ENCODE assay signal across 1 cellular context in genomic region chr16:15642557-15643452, GRCh38.
A peak's percentile ranks its signal among the peaks of the same experiment; 100 is the strongest.
TF ChIP-seq lines count a peak whose summit lies in the region.

Gene MARF1, minus strand, starts transcription at chr16:15643154. Its CDS starts 3,921 bp downstream, at chr16:15639233.

TF ChIP-seq in HepG2, 621 proteins besides CTCF, POLR2A, EP300 and RAD21 (continued from another document and continues in another):
- TF ChIP-seq ADNP (CRISPR knock-in tag; IDR thresholded peaks at IDR 0.05): no peak
- no peak for TF ChIP-seq PCBP2 (optimal IDR thresholded peaks at IDR 0.05; ENCODE audit: low read depth, low read length, poor library complexity, severe bottlenecking)
- peak; percentile 60; the same call in 1 of the 2 replicates for TF ChIP-seq CEBPB (IDR thresholded peaks at IDR 0.05; ENCODE audit: borderline replicate concordance, low read depth, low read length)
- TF ChIP-seq ZNF674 (CRISPR knock-in tag; IDR thresholded peaks at IDR 0.05; ENCODE audit: low read depth): 0 out of 2 replicates have a peak, but pooled peaks have one; percentile 50
- TF ChIP-seq THAP11 (CRISPR knock-in tag; IDR thresholded peaks at IDR 0.05): peak; percentile 92
- no peak; the same call in none of the 2 replicates for TF ChIP-seq ZNF136 (CRISPR knock-in tag; IDR thresholded peaks at IDR 0.05; ENCODE audit: low read depth)
- 0 out of 2 replicates have a peak, but pooled peaks have one; percentile 17 for TF ChIP-seq RFX5 (IDR thresholded peaks at IDR 0.05; ENCODE audit: low read depth, low read length)
- 0 out of 2 replicates have a peak, but pooled peaks have one; percentile 34 for TF ChIP-seq ZNF709 (CRISPR knock-in tag; IDR thresholded peaks at IDR 0.05)
- peak; percentile 86 for TF ChIP-seq PHF20 (CRISPR knock-in tag; IDR thresholded peaks at IDR 0.05)
- TF ChIP-seq DR1 (CRISPR knock-in tag; IDR thresholded peaks at IDR 0.05): peak; percentile 51; the same call in 1 of the 2 replicates
- TF ChIP-seq ZNF160 (CRISPR knock-in tag; IDR thresholded peaks at IDR 0.05): peak; percentile 55
- peak; percentile 86 for TF ChIP-seq ELF1 (CRISPR knock-in tag; IDR thresholded peaks at IDR 0.05)
- TF ChIP-seq ZBTB7A (CRISPR knock-in tag; IDR thresholded peaks at IDR 0.05): peak; percentile 67; the same call in 1 of the 2 replicates
- peak; percentile 46; the same call in 1 of the 2 replicates for TF ChIP-seq RERE (CRISPR knock-in tag; IDR thresholded peaks at IDR 0.05; ENCODE audit: low read depth)
- peak; percentile 79 for TF ChIP-seq ZNF691 (CRISPR knock-in tag; IDR thresholded peaks at IDR 0.05; ENCODE audit: borderline replicate concordance, low read depth)
- no peak for TF ChIP-seq ARNT (IDR thresholded peaks at IDR 0.05)
- TF ChIP-seq ARHGAP35 (CRISPR knock-in tag; IDR thresholded peaks at IDR 0.05; ENCODE audit: borderline replicate concordance): 0 out of 2 replicates have a peak, but pooled peaks have one; percentile 16
- TF ChIP-seq ZBTB8A (CRISPR knock-in tag; IDR thresholded peaks at IDR 0.05; ENCODE audit: borderline replicate concordance, low read depth): no peak
- no peak; the same call in 1 of the 2 replicates for TF ChIP-seq MYC (CRISPR knock-in tag; IDR thresholded peaks at IDR 0.05; ENCODE audit: borderline replicate concordance)
- peak; percentile 98 for TF ChIP-seq RXRA (CRISPR knock-in tag; IDR thresholded peaks at IDR 0.05)
- no peak for TF ChIP-seq DMTF1 (CRISPR knock-in tag; IDR thresholded peaks at IDR 0.05)
- peak; percentile 25; the same call in 1 of the 2 replicates for TF ChIP-seq ARID3A (IDR thresholded peaks at IDR 0.05; ENCODE audit: low read depth, low read length)
- TF ChIP-seq GATAD1 (CRISPR knock-in tag; IDR thresholded peaks at IDR 0.05): peak; percentile 89
- TF ChIP-seq ATF5 (CRISPR knock-in tag; IDR thresholded peaks at IDR 0.05; ENCODE audit: low read depth): peak; percentile 61; the same call in 1 of the 2 replicates
- TF ChIP-seq SP2 (CRISPR knock-in tag; IDR thresholded peaks at IDR 0.05): peak; percentile 77
- peak; percentile 73 for TF ChIP-seq SOX5 (CRISPR knock-in tag; IDR thresholded peaks at IDR 0.05; ENCODE audit: borderline replicate concordance)
- no peak for TF ChIP-seq ZNF570 (CRISPR knock-in tag; IDR thresholded peaks at IDR 0.05; ENCODE audit: borderline replicate concordance)
- peak; percentile 27 for TF ChIP-seq AGO2 (optimal IDR thresholded peaks at IDR 0.05; ENCODE audit: low read depth, low read length)
- peak; percentile 39; the same call in 1 of the 2 replicates for TF ChIP-seq RBAK (CRISPR knock-in tag; IDR thresholded peaks at IDR 0.05)
- TF ChIP-seq TSC22D2 (CRISPR knock-in tag; IDR thresholded peaks at IDR 0.05; ENCODE audit: borderline replicate concordance): peak; percentile 91
- TF ChIP-seq ZNF652 (CRISPR knock-in tag; IDR thresholded peaks at IDR 0.05; ENCODE audit: borderline replicate concordance, low read depth): no peak
- TF ChIP-seq NKX3-1 (CRISPR knock-in tag; IDR thresholded peaks at IDR 0.05): no peak; the same call in 1 of the 2 replicates
- no peak for TF ChIP-seq NFE2L2 (IDR thresholded peaks at IDR 0.05; ENCODE audit: low read length)
- TF ChIP-seq ZNF292 (CRISPR knock-in tag; IDR thresholded peaks at IDR 0.05; ENCODE audit: borderline replicate concordance, low read depth): peak; percentile 95
- no peak; the same call in none of the 2 replicates for TF ChIP-seq MIXL1 (CRISPR knock-in tag; IDR thresholded peaks at IDR 0.05)
- TF ChIP-seq CBX1 (IDR thresholded peaks at IDR 0.05; ENCODE audit: low read depth): peak; percentile 23
- TF ChIP-seq HHEX (CRISPR knock-in tag; IDR thresholded peaks at IDR 0.05): 0 out of 2 replicates have a peak, but pooled peaks have one; percentile 16
- 0 out of 2 replicates have a peak, but pooled peaks have one; percentile 25 for TF ChIP-seq U2AF2 (IDR thresholded peaks at IDR 0.05; ENCODE audit: low read depth, low read length)
- TF ChIP-seq SNRNP70 (IDR thresholded peaks at IDR 0.05; ENCODE audit: low read depth, low read length): no peak
- peak; percentile 85; the same call in 1 of the 2 replicates for TF ChIP-seq ZNF589 (CRISPR knock-in tag; conservative IDR thresholded peaks at IDR 0.05)
- TF ChIP-seq POLR2AphosphoS2 (IDR thresholded peaks at IDR 0.05; ENCODE audit: low read depth, low read length): peak; percentile 71; the same call in 1 of the 2 replicates
- peak; percentile 66 for TF ChIP-seq E2F5 (CRISPR knock-in tag; conservative IDR thresholded peaks at IDR 0.05)
- TF ChIP-seq NRL (CRISPR knock-in tag; IDR thresholded peaks at IDR 0.05; ENCODE audit: borderline replicate concordance): peak; percentile 80
- TF ChIP-seq TFE3 (CRISPR knock-in tag; IDR thresholded peaks at IDR 0.05): peak; percentile 22; the same call in 1 of the 2 replicates
- TF ChIP-seq MTF2 (CRISPR knock-in tag; IDR thresholded peaks at IDR 0.05; ENCODE audit: borderline replicate concordance): 0 out of 2 replicates have a peak, but pooled peaks have one; percentile 41
